8 cellular contexts compared by ENCODE assay signal in the genomic region with DNA sequence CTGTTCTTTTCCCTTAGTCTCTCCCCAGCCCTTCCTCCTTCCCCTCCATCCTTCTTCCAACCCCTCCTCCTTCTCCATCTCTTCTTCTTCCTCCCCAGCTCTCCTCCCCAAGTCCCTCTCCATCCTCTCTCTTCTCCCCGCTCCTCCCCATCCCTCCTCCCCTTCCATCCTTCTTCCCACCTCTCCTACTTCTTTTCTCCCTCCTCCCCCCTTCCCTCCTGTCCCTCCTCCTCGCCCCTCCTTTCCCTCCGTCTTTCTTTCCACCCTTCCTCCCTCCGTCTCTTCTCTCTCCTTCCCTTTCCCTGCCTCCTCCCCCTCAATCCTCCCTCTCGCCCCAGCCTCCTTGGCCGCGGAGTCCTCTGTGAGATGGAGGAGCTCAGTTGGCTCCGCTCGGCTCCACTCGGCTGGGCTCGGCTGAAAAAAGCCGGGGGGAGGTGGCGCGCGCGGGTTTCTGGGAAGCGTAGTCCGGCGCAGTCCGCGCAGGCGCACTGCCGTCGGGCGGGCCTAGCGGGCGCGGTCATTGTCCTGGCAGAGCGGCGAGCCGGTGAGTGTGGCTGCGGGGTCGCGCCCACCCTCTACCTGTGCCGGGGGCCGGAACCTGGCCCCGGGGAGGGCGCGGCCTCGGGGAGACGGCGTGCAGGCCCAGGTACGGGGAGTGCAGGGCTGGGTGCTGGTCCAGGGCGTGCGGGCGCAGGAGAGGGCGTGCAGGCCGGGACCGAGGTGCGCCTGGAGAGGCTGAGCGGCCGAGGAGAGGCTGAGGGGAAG. TPM values are rescaled to one million over a fixed set of nuclear protein-coding genes. Genes with fewer than 3 reads are reported as not detected.
DNase-seq lines count a peak whose midpoint lies in the region; ATAC-seq and TF ChIP-seq lines count a peak whose summit lies in the region.

A gene (plus strand): TSS at position 520 of the 765 bp plus-strand sequence. CDS start 6,257 bp downstream, outside the sequence.

- peak within 1 kb of the TSS; percentile 39 for H3K27ac Mint-ChIP-seq in activated CD4-positive, alpha-beta memory T cell treated with anti-CD3 and anti-CD28 coated beads for 36 hours

- intact Hi-C loops in activated CD4-positive, alpha-beta memory T cell treated with anti-CD3 and anti-CD28 coated beads for 36 hours (cut with micrococcal nuclease) = loop anchor here (1.0 to 5.0 kb wide), 2 partner anchors 57 to 193 kb away; a partner anchor contains a TSS
- intact Hi-C loops in lower leg skin (cut with DNase I; ENCODE audit: low total_unique reads) = no loop called here

- POLR2A ChIA-PET in activated CD4-positive, alpha-beta memory T cell treated with anti-CD3 and anti-CD28 coated beads for 36 hours (lab: Charles Lee) = interaction anchor here (0.7 kb wide), 1 partner anchor 31 kb away, joined by 3 read pairs; no protein-coding TSS in a partner anchor

- H3K36me3 Mint-ChIP-seq in activated CD4-positive, alpha-beta memory T cell treated with anti-CD3 and anti-CD28 coated beads for 36 hours = peaks cover 25% of the 10 kb centered on the region

- 0% methylated on average over 43 to 52 of the region's 52 CpGs for WGBS in lower leg skin, 2 donors

- peak within 1 kb of the TSS; percentile 90 for H3K4me3 ChIP-seq in lower leg skin (ENCODE audit: low read depth, poor library complexity, severe bottlenecking)

- DNase-seq in AG09319 (ENCODE audit: extremely low read depth, low read depth) (peak; percentile 55), NCI-H69 (lab: John Stamatoyannopoulos, UW) (peak; percentile 93), ecto neural progenitor cell (ENCODE audit: low spot score) (peak; percentile 95), lower leg skin (ENCODE audit: low spot score in 2 of 2) (peak; percentile 71 to 97)
- DNase-seq in activated CD4-positive, alpha-beta memory T cell treated with anti-CD3 and anti-CD28 coated beads for 36 hours = peak; percentile 92
- peak; percentile 90 for DNase-seq in stimulated activated CD4-positive, alpha-beta T cell treated with anti-CD3 and anti-CD28 coated beads, Interleukin-4, amount 100 ng/mL, for 24 hours

- TF ChIP-seq POLR2A in GM19099 (IDR thresholded peaks at IDR 0.05; ENCODE audit: extremely low read depth, insufficient read length, low read depth) = peak; percentile 51
- TF ChIP-seq POLR2A in lower leg skin (IDR thresholded peaks at IDR 0.05) = no peak

- peaks cover 38% of the 10 kb centered on the region for H3K9me3 Mint-ChIP-seq in activated CD4-positive, alpha-beta memory T cell treated with anti-CD3 and anti-CD28 coated beads for 36 hours

- peaks cover 19% of the 10 kb centered on the region for H3K4me1 Mint-ChIP-seq in activated CD4-positive, alpha-beta memory T cell treated with anti-CD3 and anti-CD28 coated beads for 36 hours (ENCODE audit: low read depth)

- peak; percentile 96 for ATAC-seq in HG03439 (IDR thresholded peaks at IDR 0.05; ENCODE audit: unreplicated experiment)

- TF ChIP-seq CTCF in AG09319 (IDR thresholded peaks at IDR 0.05; ENCODE audit: low read depth, low read length) = no peak
- TF ChIP-seq CTCF in lower leg skin (IDR thresholded peaks at IDR 0.05) = peak in 1 of 3 donors; percentile 5

- CTCF ChIA-PET in activated CD4-positive, alpha-beta memory T cell treated with anti-CD3 and anti-CD28 coated beads for 36 hours (lab: Charles Lee) = interaction anchor here (1.0 kb wide), 1 partner anchor 10 kb away, joined by 3 read pairs; no protein-coding TSS in a partner anchor

- H3K27me3 Mint-ChIP-seq in activated CD4-positive, alpha-beta memory T cell treated with anti-CD3 and anti-CD28 coated beads for 36 hours = no peaks in the 10 kb centered on the region

- peak within 1 kb of the TSS; percentile 80 for H3K4me3 Mint-ChIP-seq in activated CD4-positive, alpha-beta memory T cell treated with anti-CD3 and anti-CD28 coated beads for 36 hours

RNA-seq across cellular contexts. Expression of the gene that starts here (rescaled TPM):
- 1 to 10 TPM; 2.7 to 3.1 TPM for total RNA-seq in activated CD4-positive, alpha-beta memory T cell treated with anti-CD3 and anti-CD28 coated beads for 36 hours
- 1 to 10 TPM; 6.7 to 9.2 (median 7.2) TPM for total RNA-seq in lower leg skin

Comparison
In these comparisons a context has a peak if more than half of its experiments do, and no peak if none do; other contexts are left out.
1. Peak in every context shown above with its lines: DNase-seq, ATAC-seq and H3K4me3 ChIP-seq.